8 cellular contexts compared by ENCODE assay signal in the genomic region with DNA sequence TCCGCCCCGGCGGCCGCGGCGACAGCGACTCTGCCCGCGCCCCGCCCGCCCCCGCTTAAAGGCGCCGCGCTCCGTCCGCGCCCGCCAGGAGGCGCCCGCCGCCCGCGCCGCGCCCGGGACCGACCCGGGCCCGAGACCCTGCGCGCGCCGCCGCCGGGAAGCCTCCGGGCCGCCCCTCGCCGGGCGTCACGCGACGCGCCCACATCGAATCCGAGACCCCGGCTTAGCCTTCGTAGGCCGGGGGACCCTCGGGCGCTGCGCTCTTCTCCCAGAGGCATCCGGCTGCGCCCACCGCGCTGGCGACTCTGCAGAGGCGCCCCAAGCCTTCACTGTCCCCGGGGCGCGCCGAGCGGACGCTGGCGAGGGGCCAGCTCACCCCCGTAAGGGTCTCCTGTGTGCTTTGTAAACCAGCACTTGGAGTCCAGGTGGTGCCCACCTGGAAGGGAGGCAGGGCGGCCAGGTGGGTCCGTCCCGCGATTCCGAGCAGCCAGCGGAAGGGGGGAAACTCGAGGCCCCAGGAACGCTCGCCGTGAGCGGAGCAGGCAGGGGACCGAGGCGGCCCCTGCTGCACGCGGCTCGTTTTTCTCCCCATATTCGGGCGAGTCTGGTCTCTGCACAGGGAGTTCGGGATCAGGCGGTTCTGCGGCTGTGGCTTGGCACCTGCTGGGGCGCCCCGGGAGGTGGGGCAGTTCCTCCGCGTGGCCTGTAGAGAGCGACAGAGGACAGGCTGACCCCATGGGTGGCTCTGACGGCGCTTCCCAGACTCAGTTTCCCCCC. TPM values are rescaled to one million over a fixed set of nuclear protein-coding genes. Genes with fewer than 3 reads are reported as not detected.
A peak's percentile ranks its signal among the peaks of the same experiment; 100 is the strongest.
DNase-seq lines count a peak whose midpoint lies in the region; ATAC-seq and TF ChIP-seq lines count a peak whose summit lies in the region.

No MANE protein-coding gene starts in this region.

- H3K27ac ChIP-seq in adrenal gland = peak overlapping the region in 2 of 5 donors; percentile 6 to 31
- peak overlapping the region; percentile 67 to 69 for H3K27ac ChIP-seq in right atrium auricular region
- no peak overlapping the region for H3K27ac ChIP-seq in psoas muscle

- WGBS in adrenal gland, 4 donors = 0 to 1% (median 1%) methylated on average over 1 to 94 of the region's 95 CpGs; no CpG with 5 or more reads in 1 of the 4 donors
- 0% methylated on average over 51 to 95 of the region's 95 CpGs for WGBS in psoas muscle, 3 donors

- peak in 1 of 2 donors; percentile 14 for TF ChIP-seq POLR2A in adrenal gland (IDR thresholded peaks at IDR 0.05)

- H3K27me3 ChIP-seq in adrenal gland (no peaks in the 10 kb centered on the region), right atrium auricular region (no peaks in the 10 kb centered on the region), psoas muscle (ENCODE audit: insufficient read depth in 3 of 3, low read length in 2 of 3) (no peaks in the 10 kb centered on the region)

- H3K36me3 ChIP-seq in adrenal gland (replicated peaks in 1 of 2) (no peaks in the 10 kb centered on the region), right atrium auricular region (no peaks in the 10 kb centered on the region), psoas muscle (ENCODE audit: insufficient read depth in 1 of 2, low read depth in 1 of 2) (no peaks in the 10 kb centered on the region)

- DNase-seq in 8988T (peak; percentile 83), GM13977 (ENCODE audit: low spot score) (peak; percentile 87), KBM-7 (peak; percentile 77), SKM-1 (lab: John Stamatoyannopoulos, UW; ENCODE audit: unreplicated experiment) (peak; percentile 34), adrenal gland (peak in 6 of 7 donors; percentile 58 to 79 (median 69)), right atrium auricular region (ENCODE audit: low spot score) (no peak), psoas muscle (peak; percentile 77 to 79)

- in situ Hi-C loops in GM13977 (cut with MboI; ENCODE audit: low pct_unique_long_range_greater_than_20kb, low sequenced_read_pairs, unreplicated experiment) (no loop called here), KBM-7 (cut with MboI; ENCODE audit: low pct_unique_long_range_greater_than_20kb, low sequenced_read_pairs) (no loop called here)

- peaks cover 9 to 30% of the 10 kb centered on the region in 2 donors for H3K4me1 ChIP-seq in adrenal gland (replicated peaks in 1 of 2)
- H3K4me1 ChIP-seq in right atrium auricular region = peaks cover 0 to 27% of the 10 kb centered on the region in 2 donors
- H3K4me1 ChIP-seq in psoas muscle = peaks cover 21% of the 10 kb centered on the region

- TF ChIP-seq CTCF in GM13977 (IDR thresholded peaks at IDR 0.05; ENCODE audit: extremely low read depth, insufficient read depth, missing control alignments) (peak; percentile 67), adrenal gland (IDR thresholded peaks at IDR 0.05) (peak in 2 of 6 experiments; percentile 26 to 46), right atrium auricular region (IDR thresholded peaks at IDR 0.05) (no peak), psoas muscle (IDR thresholded peaks at IDR 0.05) (peak; percentile 29)

- intact Hi-C loops in adrenal gland (cut with DNase I) (loop anchor here in 1 of 2 donors (5.0 kb wide), 1 partner anchor 76 kb away; the partner anchor contains the start of gene LCN12), psoas muscle (cut with DNase I) (loop anchor here (5.0 to 10.0 kb wide), 2 partner anchors 181 to 184 kb away; partner anchors contain the start of genes PHPT1 (in 2 of the 2) and AJM1 (in 1 of the 2))

- H3K4me3 ChIP-seq in adrenal gland (peak overlapping the region in 2 of 4 donors; percentile 54 to 74), right atrium auricular region (peak overlapping the region; percentile 58 to 69), psoas muscle (peak overlapping the region; percentile 72)

- ATAC-seq in psoas muscle (peak; percentile 57 to 74 (median 68)), GM18517 (IDR thresholded peaks at IDR 0.05; ENCODE audit: unreplicated experiment) (no peak)

- no peaks in the 10 kb centered on the region for H3K9me3 ChIP-seq in adrenal gland (replicated peaks in 1 of 3)
- no peaks in the 10 kb centered on the region for H3K9me3 ChIP-seq in right atrium auricular region
- no peaks in the 10 kb centered on the region for H3K9me3 ChIP-seq in psoas muscle

RNA-seq across cellular contexts. Expression of gene ABCA2, which starts 0.4 kb away (rescaled TPM):
- total RNA-seq in adrenal gland = 10 to 100 TPM; 25.2 to 54.4 (median 31.5) TPM
- polyA plus RNA-seq in adrenal gland = 100 to 1,000 TPM in 1 of 3 donors, 10 to 100 TPM in 2; 13.6 to 150 (median 69.8) TPM
- 10 to 100 TPM; 28.3 to 28.5 TPM for total RNA-seq in right atrium auricular region
- 10 to 100 TPM; 12.2 to 23.5 (median 18.3) TPM for total RNA-seq in psoas muscle
- 10 to 100 TPM in 1 of 3 donors, 1 to 10 TPM in 2; 6.9 to 11.1 (median 8.5) TPM for polyA plus RNA-seq in psoas muscle

RNA-seq across cellular contexts. Expression of gene FUT7, which starts 3.4 kb away (rescaled TPM):
- total RNA-seq in adrenal gland = under 1 TPM in 5 of 8 donors, not detected in 3; 0.11 to 0.69 (median 0.21) TPM
- under 1 TPM in 2 of 3 donors, not detected in 1; 0.16 to 0.17 TPM for polyA plus RNA-seq in adrenal gland
- under 1 TPM in 1 of 2 donors, not detected in 1; 0.28 TPM for total RNA-seq in right atrium auricular region
- total RNA-seq in psoas muscle = under 1 TPM in 1 of 4 donors, not detected in 3; 0.08 TPM
- polyA plus RNA-seq in psoas muscle = under 1 TPM in 2 of 3 donors, not detected in 1; 0.01 to 0.06 TPM

RNA-seq across cellular contexts. Expression of gene NPDC1, which starts 17.5 kb away (rescaled TPM):
- 10 to 100 TPM; 17.8 to 77.1 (median 43.3) TPM for total RNA-seq in adrenal gland
- 100 to 1,000 TPM in 2 of 3 donors, 1 to 10 TPM in 1; 5.1 to 311 (median 194) TPM for polyA plus RNA-seq in adrenal gland
- 10 to 100 TPM; 49.7 to 57.8 TPM for total RNA-seq in right atrium auricular region
- 10 to 100 TPM; 17.3 to 32.1 (median 22.6) TPM for total RNA-seq in psoas muscle
- polyA plus RNA-seq in psoas muscle = 10 to 100 TPM; 14.8 to 23.2 (median 17.6) TPM

RNA-seq across cellular contexts. Expression of gene ENTPD2, which starts 25.4 kb away (rescaled TPM):
- total RNA-seq in adrenal gland = under 1 TPM in 3 of 8 donors, not detected in 5; 0.28 to 0.53 (median 0.28) TPM
- 1 to 10 TPM in 2 of 3 donors, not detected in 1; 1.6 to 1.7 TPM for polyA plus RNA-seq in adrenal gland
- under 1 TPM; 0.41 to 0.67 TPM for total RNA-seq in right atrium auricular region
- total RNA-seq in psoas muscle = 1 to 10 TPM in 2 of 4 donors, under 1 TPM in 2; 0.59 to 1.4 (median 0.95) TPM
- under 1 TPM; 0.17 to 0.29 (median 0.28) TPM for polyA plus RNA-seq in psoas muscle

RNA-seq across cellular contexts. Expression of gene CLIC3, which starts 32.1 kb away (rescaled TPM):
- total RNA-seq in adrenal gland (1 to 10 TPM in 2 of 8 donors, under 1 TPM in 4, not detected in 2; 0.67 to 1.3 (median 0.86) TPM), right atrium auricular region (10 to 100 TPM in 1 of 2 donors, 1 to 10 TPM in 1; 6.5 to 11.8 TPM), psoas muscle (under 1 TPM in 3 of 4 donors, not detected in 1; 0.38 to 0.90 (median 0.54) TPM)
- polyA plus RNA-seq in adrenal gland (1 to 10 TPM in 2 of 3 donors, not detected in 1; 3.8 to 6.4 TPM), psoas muscle (under 1 TPM; 0.55 to 0.94 (median 0.79) TPM)

Comparison
In these comparisons a context has a peak if more than half of its experiments do, and no peak if none do; other contexts are left out.
1. CTCF ChIP-seq: peak in GM13977 (single experiment) and psoas muscle (single experiment); none in right atrium auricular region (0 of 2).